In genomic region chr3:71355037-71355436, GRCh38 we compare ENCODE assay signal across 21 cellular contexts.
"Had no signal": no experiment of that assay in that cellular context is flagged by ENCODE, and none has a peak within 500 bp of the region (broad histone marks: within the 10 kb centered on the region; RNA-seq: fewer than 3 reads in every experiment).

No MANE protein-coding gene starts in this region.

- DNase-seq: activated CD4-positive, alpha-beta T cell treated with anti-CD3 and anti-CD28 coated beads for 4 hours; activated CD8-positive, alpha-beta memory T cell treated with anti-CD3 and anti-CD28 coated beads, Interleukin-2, amount 50 U/mL, for 4 hours; activated naive CD4-positive, alpha-beta T cell treated with anti-CD3 and anti-CD28 coated beads for 36 hours; adrenal gland; effector CD4-positive, alpha-beta T cell; gastrocnemius medialis; head of caudate nucleus; kidney; left ventricle myocardium inferior; mammary epithelial cell; pancreas; stimulated activated CD4-positive, alpha-beta T cell treated with anti-CD3 and anti-CD28 coated beads, Interleukin-4, amount 100 ng/mL, for 24 hours; stimulated activated naive CD4-positive, alpha-beta T cell; substantia nigra; tibial artery had no signal

- H3K36me3 ChIP-seq: adrenal gland, breast epithelium, pancreas had no signal

- ATAC-seq: esophagus mucosa, gastrocnemius medialis, pancreas had no signal

- H3K4me3 ChIP-seq: adrenal gland, breast epithelium, gastrocnemius medialis, left ventricle myocardium inferior, pancreas, SK-N-MC, smooth muscle cell, tibial artery had no signal

- H3K9me3 Mint-ChIP-seq: activated naive CD4-positive, alpha-beta T cell treated with anti-CD3 and anti-CD28 coated beads for 36 hours; activated T-helper 2 cell treated with anti-CD3 and anti-CD28 coated beads, Interferon-gamma antibody, Interleukin-2, Interleukin-4, amounts not matched to agents 10 μg/mL and 5 μg/mL and 100 μg/mL, durations not matched to agents 14 hours and 24 hours and 36 hours; T-helper 2 cell treated with Interferon-gamma antibody and Interleukin-4, amounts not matched to agents 5 μg/mL and 100 μg/mL, for 36 hours had no signal

- H3K4me2 ChIP-seq: smooth muscle cell had no signal

- H3K27ac Mint-ChIP-seq: activated T-helper 2 cell treated with anti-CD3 and anti-CD28 coated beads, Interferon-gamma antibody, Interleukin-2, Interleukin-4, amounts not matched to agents 10 μg/mL and 5 μg/mL and 100 μg/mL, durations not matched to agents 14 hours and 24 hours and 36 hours; T-helper 2 cell treated with Interferon-gamma antibody and Interleukin-4, amounts not matched to agents 5 μg/mL and 100 μg/mL, for 36 hours had no signal

- H3K4me3 Mint-ChIP-seq: activated naive CD4-positive, alpha-beta T cell treated with anti-CD3 and anti-CD28 coated beads for 36 hours; T-helper 2 cell treated with Interferon-gamma antibody and Interleukin-4, amounts not matched to agents 5 μg/mL and 100 μg/mL, for 36 hours had no signal

- H3K27me3 ChIP-seq: adrenal gland, breast epithelium, gastrocnemius medialis, pancreas, tibial artery had no signal

- H3K4me1 ChIP-seq: adrenal gland, breast epithelium had no signal

- H3K27ac ChIP-seq: adrenal gland, breast epithelium, gastrocnemius medialis, left ventricle myocardium inferior, pancreas, SK-N-MC, tibial artery had no signal
